In the genomic region with DNA sequence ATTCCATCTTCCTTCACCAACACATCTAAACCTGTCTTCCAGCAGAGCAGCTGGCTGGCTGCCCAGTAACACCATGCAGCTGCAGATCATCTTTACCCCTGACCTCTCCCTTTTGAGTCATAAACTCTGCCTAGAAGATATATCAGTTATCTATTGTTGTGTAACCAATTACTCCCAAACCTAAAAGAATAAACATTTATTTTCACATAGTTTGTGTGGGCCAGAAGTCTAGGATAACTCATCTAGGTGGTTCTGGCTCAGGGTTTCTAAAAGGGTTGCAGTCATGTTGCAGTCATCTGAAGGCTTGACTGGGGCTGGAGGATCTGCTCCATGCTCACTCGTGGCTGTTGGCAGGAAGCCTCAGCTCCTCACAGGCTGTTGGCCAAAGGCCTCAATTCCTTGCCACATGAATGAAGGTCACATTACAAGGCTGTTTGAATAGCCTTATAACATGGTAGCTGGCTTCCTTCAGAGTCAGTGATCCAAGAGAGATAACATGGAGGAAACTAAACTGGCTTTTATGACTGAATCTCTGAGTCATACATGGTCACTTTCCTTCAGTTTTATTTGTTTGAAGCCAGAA, we compare ENCODE assay signal across 1 cellular context.
TF ChIP-seq lines count a peak whose summit lies in the region.

No MANE protein-coding gene starts in this region.

TF ChIP-seq in K562, 482 proteins besides CTCF, POLR2A, EP300 and RAD21 (continued from another document):
- no peak for TF ChIP-seq ZNF740 (CRISPR knock-in tag; IDR thresholded peaks at IDR 0.05)
- no peak for TF ChIP-seq ZNF740 (tag; IDR thresholded peaks at IDR 0.05)
- TF ChIP-seq ATF1 (CRISPR knock-in tag; IDR thresholded peaks at IDR 0.05): no peak
- TF ChIP-seq ATF1 (tag; IDR thresholded peaks at IDR 0.05): 0 out of 2 replicates have a peak, but pooled peaks have one; percentile 14
- TF ChIP-seq SMARCE1 (IDR thresholded peaks at IDR 0.05): 0 out of 2 replicates have a peak, but pooled peaks have one; percentile 13
- no peak; the same call in 1 of the 2 replicates for TF ChIP-seq MBD2 (IDR thresholded peaks at IDR 0.05; ENCODE audit: borderline replicate concordance, low read depth)
- TF ChIP-seq, protein P1, sequence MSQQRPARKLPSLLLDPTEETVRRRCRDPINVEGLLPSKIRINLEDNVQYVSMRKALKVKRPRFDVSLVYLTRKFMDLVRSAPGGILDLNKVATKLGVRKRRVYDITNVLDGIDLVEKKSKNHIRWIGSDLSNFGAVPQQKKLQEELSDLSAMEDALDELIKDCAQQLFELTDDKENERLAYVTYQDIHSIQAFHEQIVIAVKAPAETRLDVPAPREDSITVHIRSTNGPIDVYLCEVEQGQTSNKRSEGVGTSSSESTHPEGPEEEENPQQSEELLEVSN (IDR thresholded peaks at IDR 0.05; ENCODE audit: borderline replicate concordance in 1 of 2, extremely low read depth in 1 of 2, insufficient read depth in 1 of 2, insufficient read length in 1 of 2, low read depth in 1 of 2, low read length in 1 of 2, poor library complexity in 1 of 2, severe bottlenecking in 1 of 2): peak in 1 of 2 experiments; percentile 10
- peak; percentile 63 for TF ChIP-seq GATA2 (CRISPR knock-in tag; IDR thresholded peaks at IDR 0.05)
- TF ChIP-seq HNRNPL (IDR thresholded peaks at IDR 0.05; ENCODE audit: low read depth, low read length): no peak
- peak; percentile 44 for TF ChIP-seq CBFA2T3 (IDR thresholded peaks at IDR 0.05)
- peak; percentile 53; the same call in 1 of the 2 replicates for TF ChIP-seq CEBPG (CRISPR knock-in tag; IDR thresholded peaks at IDR 0.05)
- peak in 1 of 2 experiments; percentile 67; a peak in 2 of 4 replicates for TF ChIP-seq CEBPG (tag; conservative IDR thresholded peaks at IDR 0.05 in 1 of 2, IDR thresholded peaks at IDR 0.05 in 1 of 2)
- no peak for TF ChIP-seq PRMT5 (CRISPR knock-in tag; IDR thresholded peaks at IDR 0.05)
- peak; percentile 73; the same call in 1 of the 2 replicates for TF ChIP-seq JUND (IDR thresholded peaks at IDR 0.05; ENCODE audit: borderline replicate concordance, low read depth, low read length)
- peak; percentile 79; the same call in 2 of the 3 replicates for TF ChIP-seq JUND (tag; IDR thresholded peaks at IDR 0.05; ENCODE audit: borderline replicate concordance, low read depth, low read length)
- no peak for TF ChIP-seq ZNF584 (CRISPR knock-in tag; IDR thresholded peaks at IDR 0.05; ENCODE audit: low read depth)
- no peak for TF ChIP-seq PBX2 (CRISPR knock-in tag; IDR thresholded peaks at IDR 0.05; ENCODE audit: low read depth)
- TF ChIP-seq PBX2 (tag; conservative IDR thresholded peaks at IDR 0.05; ENCODE audit: low read depth): no peak
